In the genomic region with DNA sequence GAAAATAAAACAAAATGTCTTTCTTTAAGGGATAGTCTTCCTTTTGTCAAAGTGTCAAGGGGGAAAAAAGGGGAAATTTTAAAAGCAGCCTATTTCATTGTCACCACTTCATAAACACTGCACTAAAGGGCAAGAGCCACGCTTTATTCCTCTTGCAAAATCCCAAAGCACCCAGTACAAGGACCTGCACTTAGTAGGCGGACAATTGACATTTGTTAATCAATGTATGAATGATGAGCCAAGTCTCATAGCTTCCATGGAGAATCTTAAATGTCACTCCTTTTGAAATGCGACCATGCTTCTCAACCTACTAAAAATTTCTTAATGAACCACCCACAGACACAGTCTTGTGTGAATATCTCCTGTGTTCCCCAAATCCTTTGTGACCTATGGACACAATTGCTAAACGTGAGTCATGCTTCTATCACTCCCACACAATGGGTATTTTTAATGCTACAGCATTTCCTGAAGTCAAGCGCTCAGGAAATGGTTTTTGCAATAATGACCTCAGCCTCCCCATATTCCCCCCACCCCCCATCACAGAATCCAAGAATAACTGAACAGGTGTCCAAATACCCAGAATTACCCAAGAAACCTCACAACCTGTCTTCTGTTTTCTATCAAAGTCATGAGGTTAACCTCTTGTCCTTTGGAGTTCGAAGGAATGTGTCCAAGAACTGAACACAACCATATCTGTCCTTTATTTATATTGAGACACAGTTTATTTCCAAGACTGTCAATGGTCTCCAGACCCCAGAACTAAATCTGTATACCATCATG, we compare ENCODE assay signal across 8 cellular contexts.
DNase-seq lines count a peak whose midpoint lies in the region; ATAC-seq and TF ChIP-seq lines count a peak whose summit lies in the region.

No MANE protein-coding gene starts in this region.

- no peaks in the 10 kb centered on the region for H3K9me2 ChIP-seq in hepatocyte (replicated peaks; ENCODE audit: insufficient read depth)

- no peak overlapping the region for H3K14ac ChIP-seq in neuronal stem cell (ENCODE audit: low read length)

- no peak overlapping the region for H3K9ac ChIP-seq in neuronal stem cell (ENCODE audit: low read depth, low read length, poor library complexity)

- ATAC-seq in CD4-positive, alpha-beta T cell (ENCODE audit: poor library complexity), result peak; percentile 32
- ATAC-seq in GM19397 (IDR thresholded peaks at IDR 0.05; ENCODE audit: unreplicated experiment), result peak; percentile 41
- ATAC-seq in activated CD8-positive, alpha-beta T cell treated with anti-CD3 and anti-CD28 coated beads, Interleukin-2, amount 10 ng/mL, durations not matched to agents 7 days and 5 days, result peak; percentile 45

- H2AFZ ChIP-seq in hepatocyte (no peak overlapping the region), neuronal stem cell (ENCODE audit: low read length) (no peak overlapping the region)

- H3K4me2 ChIP-seq in hepatocyte, result no peak overlapping the region
- H3K4me2 ChIP-seq in neuronal stem cell (ENCODE audit: insufficient read depth, low read length, poor library complexity, severe bottlenecking), result no peak overlapping the region

- peak overlapping the region; percentile 37 for H3K27ac Mint-ChIP-seq in CD4-positive, alpha-beta T cell
- peak overlapping the region; percentile 91 for H3K27ac Mint-ChIP-seq in activated CD8-positive, alpha-beta T cell treated with anti-CD3 and anti-CD28 coated beads, Interleukin-2, amount 10 ng/mL, durations not matched to agents 7 days and 5 days

- peaks cover 22% of the 10 kb centered on the region for H3K4me1 ChIP-seq in hepatocyte (ENCODE audit: insufficient read depth)
- peaks cover 10 to 22% of the 10 kb centered on the region in 2 donors for H3K4me1 ChIP-seq in neuronal stem cell (ENCODE audit: control insufficient read depth in 2 of 2, insufficient read depth in 1 of 2, low read depth in 1 of 2, low read length in 2 of 2)

- CTCF ChIA-PET in CD4-positive, alpha-beta T cell (lab: Charles Lee), result no interaction called here
- CTCF ChIA-PET in activated CD8-positive, alpha-beta T cell treated with anti-CD3 and anti-CD28 coated beads, Interleukin-2, amount 10 ng/mL, durations not matched to agents 7 days and 5 days (lab: Charles Lee), result interaction anchor here (1.2 to 2.1 kb wide), 2 partner anchors 37 to 135 kb away, joined by 3 to 5 read pairs; no protein-coding TSS in a partner anchor

- no peak overlapping the region for H2AK5ac ChIP-seq in neuronal stem cell (ENCODE audit: low read depth, low read length)

- H3K27me3 Mint-ChIP-seq in CD4-positive, alpha-beta T cell, result no peaks in the 10 kb centered on the region
- no peaks in the 10 kb centered on the region for H3K27me3 Mint-ChIP-seq in activated CD8-positive, alpha-beta T cell treated with anti-CD3 and anti-CD28 coated beads, Interleukin-2, amount 10 ng/mL, durations not matched to agents 7 days and 5 days (ENCODE audit: low read depth)

- H3K79me2 ChIP-seq in hepatocyte, result no peaks in the 10 kb centered on the region

- H3K18ac ChIP-seq in neuronal stem cell (ENCODE audit: low read length), result no peak overlapping the region

- POLR2A ChIA-PET in CD4-positive, alpha-beta T cell (lab: Charles Lee), result no interaction called here
- POLR2A ChIA-PET in activated CD8-positive, alpha-beta T cell treated with anti-CD3 and anti-CD28 coated beads, Interleukin-2, amount 10 ng/mL, durations not matched to agents 7 days and 5 days (lab: Charles Lee), result interaction anchor here (1.0 to 2.1 kb wide), 3 partner anchors 27 to 394 kb away, joined by 4 to 10 read pairs (median 4); a partner anchor contains a TSS

- H4K91ac ChIP-seq in neuronal stem cell (ENCODE audit: low read depth, low read length, poor library complexity), result no peak overlapping the region

- no peaks in the 10 kb centered on the region for H3K9me3 ChIP-seq in CD4-positive, alpha-beta T cell (ENCODE audit: control insufficient read depth, low read length)
- no peaks in the 10 kb centered on the region for H3K9me3 ChIP-seq in hepatocyte (ENCODE audit: low read depth)
- H3K9me3 ChIP-seq in neuronal stem cell (replicated peaks in 1 of 2; ENCODE audit: control insufficient read depth in 2 of 2, insufficient read depth in 1 of 2, low read depth in 1 of 2, low read length in 2 of 2), result no peaks in the 10 kb centered on the region

- H2BK120ac ChIP-seq in neuronal stem cell (ENCODE audit: low read depth, low read length), result no peak overlapping the region

- H2BK15ac ChIP-seq in neuronal stem cell (ENCODE audit: low read length), result no peak overlapping the region

- no peak overlapping the region for H3K4me3 Mint-ChIP-seq in CD4-positive, alpha-beta T cell
- H3K4me3 Mint-ChIP-seq in activated CD8-positive, alpha-beta T cell treated with anti-CD3 and anti-CD28 coated beads, Interleukin-2, amount 10 ng/mL, durations not matched to agents 7 days and 5 days, result peak overlapping the region; percentile 10

- H2BK12ac ChIP-seq in neuronal stem cell (ENCODE audit: low read length), result no peak overlapping the region

- no peak for DNase-seq in CD4-positive, alpha-beta T cell
- DNase-seq in HL-60 (ENCODE audit: low read depth in 1 of 2, low spot score in 1 of 2) (peak; percentile 78 to 79), hepatocyte (ENCODE audit: low spot score) (peak; percentile 26), neuronal stem cell (ENCODE audit: low spot score) (no peak), NCI-H146 treated with DMSO at 0.1 percent for 48 hours (lab: John Stamatoyannopoulos, UW; ENCODE audit: unreplicated experiment) (no peak), G401 (ENCODE audit: low spot score) (no peak)
- peak; percentile 53 for DNase-seq in activated CD8-positive, alpha-beta T cell treated with anti-CD3 and anti-CD28 coated beads, Interleukin-2, amount 10 ng/mL, durations not matched to agents 7 days and 5 days

- H2BK5ac ChIP-seq in neuronal stem cell (ENCODE audit: low read length), result no peak overlapping the region

- 82% methylated on average over 6 of the region's 6 CpGs for WGBS in hepatocyte (ENCODE audit: low lambda C conversion rate, missing lambda C conversion rate)
- no CpG with 5 or more reads among the region's 6 CpGs for WGBS in neuronal stem cell (ENCODE audit: extremely low coverage in 2 of 2, insufficient read length in 2 of 2, insufficient replicate concordance in 1 of 2), 2 donors

- H3K36me3 ChIP-seq in hepatocyte (replicated peaks; ENCODE audit: insufficient read depth, low read depth) (no peaks in the 10 kb centered on the region), neuronal stem cell (replicated peaks in 1 of 2; ENCODE audit: control insufficient read depth in 2 of 2, insufficient read depth in 2 of 2, low read length in 2 of 2) (no peaks in the 10 kb centered on the region)

- H4K20me1 ChIP-seq in hepatocyte (ENCODE audit: insufficient read depth, poor library complexity, severe bottlenecking), result no peaks in the 10 kb centered on the region

- H3K4me3 ChIP-seq in HL-60 (replicated peaks; ENCODE audit: insufficient read depth, low read length) (no peak overlapping the region), hepatocyte (no peak overlapping the region), neuronal stem cell (ENCODE audit: low read length in 2 of 2) (no peak overlapping the region)

- no peak overlapping the region for H3K27ac ChIP-seq in CD4-positive, alpha-beta T cell (ENCODE audit: low read depth, low read length)
- H3K27ac ChIP-seq in HL-60 (replicated peaks) (peak overlapping the region; percentile 44), hepatocyte (peak overlapping the region; percentile 72), neuronal stem cell (replicated peaks; ENCODE audit: low read length) (no peak overlapping the region)

- H3K79me1 ChIP-seq in neuronal stem cell (ENCODE audit: low read depth, low read length), result no peaks in the 10 kb centered on the region

- H3K4me1 Mint-ChIP-seq in CD4-positive, alpha-beta T cell (ENCODE audit: low read depth), result peaks cover 50% of the 10 kb centered on the region
- H3K4me1 Mint-ChIP-seq in activated CD8-positive, alpha-beta T cell treated with anti-CD3 and anti-CD28 coated beads, Interleukin-2, amount 10 ng/mL, durations not matched to agents 7 days and 5 days (ENCODE audit: low read depth), result peaks cover 71% of the 10 kb centered on the region

- H4K8ac ChIP-seq in neuronal stem cell (ENCODE audit: low read depth, low read length), result no peak overlapping the region

- no peak overlapping the region for H3K23ac ChIP-seq in neuronal stem cell (ENCODE audit: low read depth, low read length, poor library complexity)

- no peak for TF ChIP-seq CTCF in CD4-positive, alpha-beta T cell (IDR thresholded peaks at IDR 0.05)
- TF ChIP-seq CTCF in HL-60 (IDR thresholded peaks at IDR 0.05; ENCODE audit: insufficient read depth, low read length) (no peak), hepatocyte (IDR thresholded peaks at IDR 0.05; ENCODE audit: poor library complexity) (no peak)

- in situ Hi-C loops in G401 (cut with HindIII; ENCODE audit: low sequenced_read_pairs), result no loop called here

- no peaks in the 10 kb centered on the region for H3K9me3 Mint-ChIP-seq in CD4-positive, alpha-beta T cell
- no peaks in the 10 kb centered on the region for H3K9me3 Mint-ChIP-seq in activated CD8-positive, alpha-beta T cell treated with anti-CD3 and anti-CD28 coated beads, Interleukin-2, amount 10 ng/mL, durations not matched to agents 7 days and 5 days (ENCODE audit: insufficient read depth)

- intact Hi-C loops in CD4-positive, alpha-beta T cell (cut with DNase I, micrococcal nuclease), result no loop called here

- H3K36me3 Mint-ChIP-seq in CD4-positive, alpha-beta T cell (ENCODE audit: low read depth), result no peaks in the 10 kb centered on the region
- peaks cover 29% of the 10 kb centered on the region for H3K36me3 Mint-ChIP-seq in activated CD8-positive, alpha-beta T cell treated with anti-CD3 and anti-CD28 coated beads, Interleukin-2, amount 10 ng/mL, durations not matched to agents 7 days and 5 days (ENCODE audit: low read depth)

- no peaks in the 10 kb centered on the region for H3K27me3 ChIP-seq in CD4-positive, alpha-beta T cell (ENCODE audit: control insufficient read depth, insufficient read depth, low read length)
- H3K27me3 ChIP-seq in HL-60 (ENCODE audit: insufficient read depth, poor library complexity, severe bottlenecking) (no peaks in the 10 kb centered on the region), hepatocyte (no peaks in the 10 kb centered on the region), neuronal stem cell (ENCODE audit: control insufficient read depth in 3 of 3, insufficient read depth in 3 of 3, low read depth in 1 of 3, low read length in 3 of 3) (no peaks in the 10 kb centered on the region)

- H3K4ac ChIP-seq in neuronal stem cell (ENCODE audit: low read length), result no peak overlapping the region

Comparison
In these comparisons a context has a peak if more than half of its experiments do, and no peak if none do; other contexts are left out.
1. DNase-seq: peak in HL-60 (2 of 2), activated CD8-positive, alpha-beta T cell treated with anti-CD3 and anti-CD28 coated beads, Interleukin-2, amount 10 ng/mL, durations not matched to agents 7 days and 5 days (single experiment) and hepatocyte (single experiment); none in CD4-positive, alpha-beta T cell (0 of 10), neuronal stem cell (single experiment), NCI-H146 treated with DMSO at 0.1 percent for 48 hours (single experiment) and G401 (single experiment).
2. H3K27ac ChIP-seq: peak in HL-60 (single experiment) and hepatocyte (single experiment); none in CD4-positive, alpha-beta T cell (single experiment) and neuronal stem cell (single experiment).
3. Peak in every context shown above with its lines, with median percentiles within 50 percentile points of each other: ATAC-seq.